In genomic region chr3:41204369-41204768, GRCh38 we compare ENCODE assay signal across 1 cellular context.
TF ChIP-seq lines count a peak whose summit lies in the region.

No MANE protein-coding gene starts in this region.

TF ChIP-seq in endothelial cell of umbilical vein, 7 proteins besides CTCF, POLR2A, EP300 and RAD21 (continued from another document):
- no peak for TF ChIP-seq MAX (IDR thresholded peaks at IDR 0.05; ENCODE audit: insufficient read depth, insufficient read length)
